In genomic region chr22:45262931-45263789, GRCh38 we compare ENCODE assay signal across 9 cellular contexts. TPM values are rescaled to one million over a fixed set of nuclear protein-coding genes. Genes with fewer than 3 reads are reported as not detected.
A peak's percentile ranks its signal among the peaks of the same experiment; 100 is the strongest.
DNase-seq lines count a peak whose midpoint lies in the region; ATAC-seq and TF ChIP-seq lines count a peak whose summit lies in the region.
"Had no signal": no experiment of that assay in that cellular context is flagged by ENCODE, and none has a peak within 500 bp of the region (broad histone marks: within the 10 kb centered on the region; RNA-seq: fewer than 3 reads in every experiment).

No MANE protein-coding gene starts in this region.

- TF ChIP-seq CTCF in GM13976 (IDR thresholded peaks at IDR 0.05; ENCODE audit: borderline replicate concordance, control extremely low read depth, extremely low read depth, insufficient read depth, missing control alignments): no peak
- no peak for TF ChIP-seq CTCF in brain (conservative IDR thresholded peaks at IDR 0.05)
- TF ChIP-seq CTCF in sigmoid colon (IDR thresholded peaks at IDR 0.05): no peak

- peaks cover 6% of the 10 kb centered on the region for H3K27me3 Mint-ChIP-seq in brain

- intact Hi-C loops in sigmoid colon (cut with DNase I): loop anchor here (5.0 kb wide), 2 partner anchors 101 to 161 kb away; partner anchors contain the start of gene NUP50

- no peak overlapping the region for H3K4me3 Mint-ChIP-seq in brain

- peaks cover 0 to under 1% (median 0%) of the 10 kb centered on the region in 5 experiments for H3K9me3 Mint-ChIP-seq in brain

- H3K4me3 ChIP-seq in sigmoid colon: no peak overlapping the region

- peaks cover 20% of the 10 kb centered on the region for H3K4me1 Mint-ChIP-seq in brain

- in situ Hi-C loops in GM13976 (cut with MboI; ENCODE audit: low sequenced_read_pairs, unreplicated experiment): loop anchor here (10.0 kb wide), 1 partner anchor 292 kb away; no protein-coding TSS in a partner anchor

- no peaks in the 10 kb centered on the region for H3K36me3 Mint-ChIP-seq in brain

- ATAC-seq in GM21619 (IDR thresholded peaks at IDR 0.05; ENCODE audit: unreplicated experiment): peak; percentile 64

- no peaks in the 10 kb centered on the region for H3K9me3 ChIP-seq in sigmoid colon

- H3K27ac ChIP-seq in sigmoid colon: peak overlapping the region in 3 of 4 donors; percentile 21 to 68 (median 34)
- H3K27ac ChIP-seq: KMS-11 had no signal

- peak overlapping the region in 3 of 5 experiments; percentile 53 to 78 (median 76) for H3K27ac Mint-ChIP-seq in brain

- DNase-seq in GM13976 (ENCODE audit: low spot score) (peak; percentile 80), M059J (ENCODE audit: low read depth) (peak; percentile 35), sigmoid colon (no peak), NCI-H446 (lab: John Stamatoyannopoulos, UW) (no peak), epidermal melanocyte (ENCODE audit: insufficient read length, low spot score) (no peak), COLO829 (ENCODE audit: low spot score) (no peak)

- peaks cover 0 to 18% (median 15%) of the 10 kb centered on the region in 4 donors for H3K4me1 ChIP-seq in sigmoid colon

- no peaks in the 10 kb centered on the region for H3K36me3 ChIP-seq in sigmoid colon

- no peak for TF ChIP-seq EP300 in sigmoid colon (IDR thresholded peaks at IDR 0.05)

- WGBS in sigmoid colon, 2 donors: 37 to 42% methylated on average over 20 of the region's 20 CpGs

- TF ChIP-seq POLR2A in sigmoid colon (IDR thresholded peaks at IDR 0.05): no peak

- H3K27me3 ChIP-seq in sigmoid colon: no peaks in the 10 kb centered on the region

RNA-seq across cellular contexts. Expression of gene UPK3A, which starts 21.6 kb away (rescaled TPM):
- total RNA-seq in M059J (2014; rRNA removed; shearing (Covaris generic)): not detected in 2 replicates
- polyA plus RNA-seq in brain (ENCODE audit: insufficient read depth, low read depth, low replicate concordance) (13.6 TPM), sigmoid colon (under 1 TPM in 1 of 3 donors, not detected in 2; 0.98 TPM)
- total RNA-seq in sigmoid colon: not detected

RNA-seq across cellular contexts. Expression of gene KIAA0930, which starts 22.5 kb away (rescaled TPM):
- total RNA-seq in M059J (2014; rRNA removed; shearing (Covaris generic)): 19.1 and 27.5 TPM in 2 replicates
- 135 TPM for polyA plus RNA-seq in brain (ENCODE audit: insufficient read depth, low read depth, low replicate concordance)
- total RNA-seq in sigmoid colon: 10 to 100 TPM; 25.7 to 56.5 (median 30.7) TPM
- 10 to 100 TPM; 14.4 to 34.1 (median 26.4) TPM for polyA plus RNA-seq in sigmoid colon

RNA-seq across cellular contexts. Expression of gene FAM118A, which starts 46.6 kb away (rescaled TPM):
- total RNA-seq in M059J (2014; rRNA removed; shearing (Covaris generic)): 4.1 and 9.8 TPM in 2 replicates
- polyA plus RNA-seq in brain (ENCODE audit: insufficient read depth, low read depth, low replicate concordance): 6.1 TPM
- 100 to 1,000 TPM in 1 of 4 donors, 10 to 100 TPM in 3; 12.8 to 126 (median 38.8) TPM for total RNA-seq in sigmoid colon
- 10 to 100 TPM in 2 of 3 donors, 1 to 10 TPM in 1; 7.2 to 43.5 (median 12.5) TPM for polyA plus RNA-seq in sigmoid colon

Comparison
In these comparisons a context has a peak if more than half of its experiments do, and no peak if none do; other contexts are left out.
1. DNase-seq: peak in GM13976 (single experiment) and M059J (single experiment); none in sigmoid colon (single experiment), NCI-H446 (0 of 2), epidermal melanocyte (single experiment) and COLO829 (single experiment).